15 cellular contexts compared by ENCODE assay signal in the genomic region with DNA sequence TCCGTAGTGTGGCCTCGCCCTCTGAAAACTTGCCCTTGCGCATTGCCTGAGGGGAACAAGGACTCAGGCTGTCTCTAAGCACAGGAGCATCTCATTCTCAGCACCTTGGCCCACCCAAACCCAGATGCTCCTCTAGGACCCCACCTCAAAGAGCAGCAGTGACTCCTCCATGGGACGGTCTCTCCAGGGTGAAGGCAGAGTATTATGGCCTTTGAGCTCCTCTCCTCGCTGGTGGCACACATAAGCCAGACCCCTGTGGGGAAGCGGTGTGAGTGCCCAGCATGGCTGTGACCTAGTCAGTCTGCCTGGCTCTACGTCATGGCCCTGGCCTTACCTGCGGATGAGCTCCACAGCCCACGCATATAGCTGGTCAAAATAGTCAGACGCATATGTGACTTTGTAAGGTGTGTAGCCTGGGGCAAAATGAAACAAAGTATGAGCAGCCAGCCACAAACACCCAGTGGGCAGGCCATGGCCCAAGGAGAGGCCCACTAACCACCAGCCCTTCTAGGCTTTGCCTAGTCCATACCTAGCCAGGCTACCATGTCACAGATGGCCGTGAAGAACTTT. TPM values are rescaled to one million over a fixed set of nuclear protein-coding genes. Genes with fewer than 3 reads are reported as not detected.
DNase-seq lines count a peak whose midpoint lies in the region; ATAC-seq and TF ChIP-seq lines count a peak whose summit lies in the region.
"Had no signal": no experiment of that assay in that cellular context is flagged by ENCODE, and none has a peak within 500 bp of the region (broad histone marks: within the 10 kb centered on the region; RNA-seq: fewer than 3 reads in every experiment).

No MANE protein-coding gene starts in this region.

- H3K4me3 Mint-ChIP-seq in chondrocyte (ENCODE audit: unreplicated experiment), result no peak overlapping the region

- POLR2A ChIA-PET in Panc1 (lab: Charles Lee), result no interaction called here

- intact Hi-C loops in Panc1 (cut with micrococcal nuclease; ENCODE audit: unreplicated experiment) (no loop called here), posterior vena cava (cut with DNase I) (loop anchor here in 1 of 2 donors (5.0 kb wide), 1 partner anchor 98 kb away; no protein-coding TSS in a partner anchor)

- TSS peak; percentile 21 for BruUV-seq in Panc1 (replicated peaks; lab: Mats Ljungman, UMichigan)

- peaks cover 32% of the 10 kb centered on the region for H3K36me3 Mint-ChIP-seq in chondrocyte (ENCODE audit: low read depth)

- CTCF ChIA-PET in Panc1 (lab: Charles Lee), result no interaction called here

- H3K4me1 Mint-ChIP-seq in chondrocyte (ENCODE audit: low read depth), result peaks cover 20% of the 10 kb centered on the region

- no peak overlapping the region for H3K4me3 ChIP-seq in Panc1 (ENCODE audit: low read depth in 2 of 2, low read length in 2 of 2)
- H3K4me3 ChIP-seq: BLaER1 treated with 17β-estradiol and CSF1 and Interleukin-3, amounts not matched to agents 10 nM and 100 nM had no signal

- H3K27me3 ChIP-seq in Panc1 (ENCODE audit: control insufficient read depth, insufficient read depth, low read length), result no peaks in the 10 kb centered on the region
- H3K27me3 ChIP-seq: BLaER1 treated with 17β-estradiol and CSF1 and Interleukin-3, amounts not matched to agents 10 nM and 100 nM had no signal

- H3K27ac Mint-ChIP-seq in chondrocyte (ENCODE audit: unreplicated experiment), result no peak overlapping the region

- DNase-seq in Panc1 (ENCODE audit: low read depth, low spot score) (no peak), chondrocyte (ENCODE audit: low spot score) (peak; percentile 54), posterior vena cava (ENCODE audit: low spot score) (peak; percentile 20), DMS53 treated with DMSO at 0.1 percent for 48 hours (lab: John Stamatoyannopoulos, UW; ENCODE audit: unreplicated experiment) (no peak), NCI-H1417 (lab: John Stamatoyannopoulos, UW) (no peak)
- DNase-seq: DMS79; KG1; NCI-H1105 treated with DMSO at 0.1 percent for 48 hours; NCI-H1694 treated with DMSO at 0.1 percent for 48 hours; NCI-H510A; NCI-H748 treated with DMSO at 0.1 percent for 48 hours; NK-92 treated with Interleukin-12 subunit alpha and Interleukin-12 subunit beta, amount 100 ng/mL, for 24 hours; SHP77 treated with DMSO at 0.1 percent for 48 hours; SK-N-SH had no signal

- no peak overlapping the region for H3K27ac ChIP-seq in Panc1 (ENCODE audit: low read length)
- H3K27ac ChIP-seq: BLaER1 treated with 17β-estradiol and CSF1 and Interleukin-3, amounts not matched to agents 10 nM and 100 nM had no signal

- TF ChIP-seq CTCF in Panc1 (IDR thresholded peaks at IDR 0.05), result no peak
- no peak for TF ChIP-seq CTCF in chondrocyte (IDR thresholded peaks at IDR 0.05)

- H3K9me3 ChIP-seq in Panc1 (ENCODE audit: control insufficient read depth, insufficient read depth, low read depth, low read length), result no peaks in the 10 kb centered on the region
- H3K9me3 ChIP-seq: BLaER1 treated with 17β-estradiol and CSF1 and Interleukin-3, amounts not matched to agents 10 nM and 100 nM; SK-N-SH had no signal

- no peaks in the 10 kb centered on the region; the same call in 1 of the 2 replicates for H3K36me3 ChIP-seq in Panc1 (ENCODE audit: control insufficient read depth, insufficient read depth, low read length)

- H3K27me3 Mint-ChIP-seq in chondrocyte (ENCODE audit: low read depth), result no peaks in the 10 kb centered on the region

- ATAC-seq in Panc1, result no peak

- in situ Hi-C loops in Panc1 (cut with HindIII; ENCODE audit: low pct_unique_long_range_greater_than_20kb, low sequenced_read_pairs), result no loop called here

- H3K9me3 Mint-ChIP-seq in chondrocyte (ENCODE audit: low read depth), result no peaks in the 10 kb centered on the region

- H3K4me1 ChIP-seq in Panc1 (ENCODE audit: control insufficient read depth, insufficient read depth, low read length), result peaks cover 7% of the 10 kb centered on the region; the same call in 1 of the 2 replicates

RNA-seq across cellular contexts. Expression of a gene that starts 4.4 kb away (rescaled TPM):
- total RNA-seq in Panc1 (2021; ENCODE audit: unreplicated experiment) (186 TPM), chondrocyte (144 to 225 TPM (median 177 TPM) in 3 replicates), posterior vena cava (100 to 1,000 TPM in 1 of 2 donors, 10 to 100 TPM in 1; 99.2 to 137 TPM)
- polyA plus RNA-seq in Panc1 (2012; ENCODE audit: insufficient read length), result 232 TPM

RNA-seq across cellular contexts. Expression of a gene that starts 6.3 kb away (rescaled TPM):
- total RNA-seq in Panc1 (2021; ENCODE audit: unreplicated experiment) (79.9 TPM), chondrocyte (77.5 to 89.5 TPM (median 79.3 TPM) in 3 replicates), posterior vena cava (10 to 100 TPM; 73.4 to 93.2 TPM)
- polyA plus RNA-seq in Panc1 (2012; ENCODE audit: insufficient read length), result 53.5 TPM

RNA-seq across cellular contexts. Expression of a gene that starts 20.5 kb away (rescaled TPM):
- total RNA-seq in Panc1 (2021; ENCODE audit: unreplicated experiment) (60.6 TPM), chondrocyte (34.2 to 43.4 TPM (median 35.6 TPM) in 3 replicates), posterior vena cava (10 to 100 TPM; 34.1 to 40.4 TPM)
- 40.7 TPM for polyA plus RNA-seq in Panc1 (2012; ENCODE audit: insufficient read length)

RNA-seq across cellular contexts. Expression of a gene that starts 32.7 kb away (rescaled TPM):
- total RNA-seq in Panc1 (2021; ENCODE audit: unreplicated experiment) (189 TPM), chondrocyte (824 to 1,096 TPM (median 1,075 TPM) in 3 replicates), posterior vena cava (100 to 1,000 TPM; 299 to 503 TPM)
- polyA plus RNA-seq in Panc1 (2012; ENCODE audit: insufficient read length), result 252 TPM

Comparison
In these comparisons a context has a peak if more than half of its experiments do, and no peak if none do; other contexts are left out.
1. DNase-seq: peak in chondrocyte (single experiment) and posterior vena cava (single experiment); none in Panc1 (single experiment), DMS53 treated with DMSO at 0.1 percent for 48 hours (single experiment) and NCI-H1417 (0 of 3).